Comparison of ENCODE assay signal across 1 cellular context in genomic region chr7:13826752-13827151, GRCh38.
TF ChIP-seq lines count a peak whose summit lies in the region.

No MANE protein-coding gene starts in this region.

TF ChIP-seq in SK-N-SH, 30 proteins besides CTCF, POLR2A, EP300 and RAD21 (continued from another document):
- TF ChIP-seq IRF3 (IDR thresholded peaks at IDR 0.05; ENCODE audit: low read depth, low read length) (no peak), JUND (IDR thresholded peaks at IDR 0.05) (0 out of 2 replicates have a peak, but pooled peaks have one; percentile 39)
